1 cellular context compared by ENCODE assay signal in genomic region chr18:78363556-78363955, GRCh38.
TF ChIP-seq lines count a peak whose summit lies in the region.

No MANE protein-coding gene starts in this region.

TF ChIP-seq in neural cell, 6 proteins besides CTCF, POLR2A, EP300 and RAD21 (continued from another document):
- no peak for TF ChIP-seq TAF1 (IDR thresholded peaks at IDR 0.05; ENCODE audit: low read depth)
- TF ChIP-seq MXI1 (conservative IDR thresholded peaks at IDR 0.05; ENCODE audit: poor library complexity, severe bottlenecking), result no peak
- TF ChIP-seq SMC3 (conservative IDR thresholded peaks at IDR 0.05; ENCODE audit: poor library complexity), result no peak
TF ChIP-seq in neural cell: peak in this region for 0.
